8 cellular contexts compared by ENCODE assay signal in genomic region chr3:12719541-12719940, GRCh38. TPM values are rescaled to one million over a fixed set of nuclear protein-coding genes. Genes with fewer than 3 reads are reported as not detected.
A peak's percentile ranks its signal among the peaks of the same experiment; 100 is the strongest.
DNase-seq lines count a peak whose midpoint lies in the region; ATAC-seq, FAIRE-seq and TF ChIP-seq lines count a peak whose summit lies in the region.

No MANE protein-coding gene starts in this region.

- no peaks in the 10 kb centered on the region for H3K27me3 ChIP-seq in CD8-positive, alpha-beta memory T cell (ENCODE audit: insufficient read depth, low read length, poor library complexity, severe bottlenecking)
- H3K27me3 ChIP-seq in PC-9 (ENCODE audit: insufficient read depth, low read depth) (no peaks in the 10 kb centered on the region), body of pancreas (no peaks in the 10 kb centered on the region)

- WGBS in body of pancreas, 2 donors = 12 to 22% methylated on average over 7 of the region's 7 CpGs

- H3K27me3 Mint-ChIP-seq in CD8-positive, alpha-beta memory T cell = peaks cover 5% of the 10 kb centered on the region in 2 donors

- no peaks in the 10 kb centered on the region for H3K9me3 Mint-ChIP-seq in CD8-positive, alpha-beta memory T cell

- TF ChIP-seq CTCF in PC-9 (conservative IDR thresholded peaks at IDR 0.05) (no peak), fibroblast of mammary gland (conservative IDR thresholded peaks at IDR 0.05; ENCODE audit: control insufficient read depth, insufficient read depth, low read depth, low read length) (no peak), body of pancreas (IDR thresholded peaks at IDR 0.05) (no peak)

- no peaks in the 10 kb centered on the region for H3F3A ChIP-seq in PC-9 (ENCODE audit: insufficient read depth, low read depth)

- peaks cover 4% of the 10 kb centered on the region for H3K4me1 ChIP-seq in CD8-positive, alpha-beta memory T cell (ENCODE audit: insufficient read depth, low read length)
- peaks cover 3% of the 10 kb centered on the region; the same call in 1 of the 2 replicates for H3K4me1 ChIP-seq in PC-9 (replicated peaks; ENCODE audit: insufficient read depth)
- peaks cover 6% of the 10 kb centered on the region for H3K4me1 ChIP-seq in body of pancreas

- POLR2A ChIA-PET in CD8-positive, alpha-beta memory T cell (lab: Charles Lee) = no interaction called here
- POLR2A ChIA-PET in PC-9 (lab: Charles Lee; ENCODE audit: unreplicated experiment) = no interaction called here

- TF ChIP-seq POLR2A in body of pancreas (IDR thresholded peaks at IDR 0.05) = no peak

- no TSS peak for BruUV-seq in PC-9 (replicated peaks; lab: Mats Ljungman, UMichigan)

- CTCF ChIA-PET in CD8-positive, alpha-beta memory T cell (lab: Charles Lee) = interaction anchor here (0.6 to 3.0 kb wide), 6 partner anchors 10 to 102 kb away, joined by 3 to 12 read pairs (median 5); no protein-coding TSS in a partner anchor
- CTCF ChIA-PET in PC-9 (lab: Charles Lee) = no interaction called here

- no peak for FAIRE-seq in RCC 7860 (lab: Jason Lieb, UNC)

- ATAC-seq in sciatic nerve (peak; percentile 5), body of pancreas (no peak)

- no peaks in the 10 kb centered on the region for H3K36me3 ChIP-seq in CD8-positive, alpha-beta memory T cell (ENCODE audit: insufficient read depth, low read length)
- H3K36me3 ChIP-seq in PC-9 (ENCODE audit: low read depth) (no peaks in the 10 kb centered on the region), body of pancreas (replicated peaks in 1 of 2; ENCODE audit: insufficient read depth in 1 of 2, low read depth in 2 of 2) (no peaks in the 10 kb centered on the region)

- intact Hi-C loops in PC-9 (cut with micrococcal nuclease; ENCODE audit: unreplicated experiment) = no loop called here
- intact Hi-C loops in sciatic nerve (cut with DNase I) = no loop called here
- intact Hi-C loops in body of pancreas (cut with DNase I) = no loop called here

- H2AFZ ChIP-seq in PC-9 = no peak overlapping the region

- H3K4me3 Mint-ChIP-seq in CD8-positive, alpha-beta memory T cell = peak overlapping the region; percentile 49 to 83 (median 74)

- no peaks in the 10 kb centered on the region for H3K79me2 ChIP-seq in PC-9 (ENCODE audit: low read depth)

- no peak overlapping the region for H3K4me3 ChIP-seq in CD8-positive, alpha-beta memory T cell (ENCODE audit: low read length)
- H3K4me3 ChIP-seq in PC-9 = no peak overlapping the region
- H3K4me3 ChIP-seq in fibroblast of mammary gland (ENCODE audit: control insufficient read depth, low read depth, low read length) = peak overlapping the region; percentile 37
- no peak overlapping the region for H3K4me3 ChIP-seq in body of pancreas

- H4K20me1 ChIP-seq in PC-9 (ENCODE audit: insufficient read depth) = no peaks in the 10 kb centered on the region

- H3K27ac Mint-ChIP-seq in CD8-positive, alpha-beta memory T cell = peak overlapping the region in 7 of 8 donors; percentile 9 to 96 (median 89)

- no peaks in the 10 kb centered on the region for H3K36me3 Mint-ChIP-seq in CD8-positive, alpha-beta memory T cell

- H3K4me2 ChIP-seq in PC-9 = peak overlapping the region; percentile 6; the same call in 1 of the 2 replicates

- no peak overlapping the region for H3K27ac ChIP-seq in CD8-positive, alpha-beta memory T cell (ENCODE audit: low read depth, low read length)
- H3K27ac ChIP-seq in PC-9 (no peak overlapping the region), body of pancreas (no peak overlapping the region)

- no peak for DNase-seq in CD8-positive, alpha-beta memory T cell
- DNase-seq in PC-9 (no peak), fibroblast of mammary gland (ENCODE audit: low read depth) (no peak), sciatic nerve (ENCODE audit: low spot score) (no peak), body of pancreas (no peak), RCC 7860 (ENCODE audit: low spot score) (no peak), Ammon's horn (ENCODE audit: low spot score) (no peak), SHP77 treated with DMSO at 0.1 percent for 48 hours (lab: John Stamatoyannopoulos, UW) (no peak)

- H3K4me1 Mint-ChIP-seq in CD8-positive, alpha-beta memory T cell = peaks cover 10 to 15% (median 10%) of the 10 kb centered on the region in 3 donors

- H3K9me2 ChIP-seq in PC-9 (ENCODE audit: insufficient read depth) = no peaks in the 10 kb centered on the region

- H3K9me3 ChIP-seq in CD8-positive, alpha-beta memory T cell (ENCODE audit: low read length) = no peaks in the 10 kb centered on the region
- H3K9me3 ChIP-seq in PC-9 (ENCODE audit: insufficient read depth, low read depth) (no peaks in the 10 kb centered on the region; the same call in 1 of the 2 replicates), body of pancreas (no peaks in the 10 kb centered on the region)

RNA-seq across cellular contexts. Expression of gene TMEM40, which starts 39.5 kb away (rescaled TPM):
- total RNA-seq in CD8-positive, alpha-beta memory T cell = not detected
- polyA plus RNA-seq in CD8-positive, alpha-beta memory T cell = not detected
- total RNA-seq in PC-9 (2021) (30.5 and 33.9 TPM in 2 replicates), sciatic nerve (not detected), body of pancreas (not detected)

RNA-seq across cellular contexts. Expression of gene RAF1, which starts 55.6 kb away (rescaled TPM):
- 10 to 100 TPM; 89.4 to 90.9 TPM for total RNA-seq in CD8-positive, alpha-beta memory T cell
- 73.1 TPM for polyA plus RNA-seq in CD8-positive, alpha-beta memory T cell
- total RNA-seq in PC-9 (2021) (65.3 and 72.4 TPM in 2 replicates), sciatic nerve (90.5 TPM), body of pancreas (10 to 100 TPM; 52.1 to 53.7 TPM)

Comparison
In these comparisons a context has a peak if more than half of its experiments do, and no peak if none do; other contexts are left out.
1. RNA of gene TMEM40, which starts 39.5 kb away (total RNA-seq): 30.5 to 33.9 TPM in PC-9; not detected in sciatic nerve (single experiment), not detected in CD8-positive, alpha-beta memory T cell and not detected in body of pancreas; every median in the first group is over 10 times any median in the second.